ENCODE assay signal across 17 cellular contexts in genomic region chr16:4052096-4052495, GRCh38.
DNase-seq lines count a peak whose midpoint lies in the region; ATAC-seq, FAIRE-seq and TF ChIP-seq lines count a peak whose summit lies in the region.
"Had no signal": no experiment of that assay in that cellular context is flagged by ENCODE, and none has a peak within 500 bp of the region (broad histone marks: within the 10 kb centered on the region; RNA-seq: fewer than 3 reads in every experiment).

No MANE protein-coding gene starts in this region.

- H3K27ac Mint-ChIP-seq in GM23338 (no peak overlapping the region), progenitor cell of endocrine pancreas (no peak overlapping the region)
- H3K27ac Mint-ChIP-seq: activated T-helper 1 cell treated with anti-CD3 and anti-CD28 coated beads, Interleukin-12 subunit alpha, Interleukin-12 subunit beta, Interleukin-2, Interleukin-4 antibody, amounts not matched to agents 30 ng/mL and 10 ng/mL and 1 ng/mL, durations not matched to agents 14 hours and 24 hours and 36 hours; naive thymus-derived CD8-positive, alpha-beta T cell; stimulated activated naive CD8-positive, alpha-beta T cell treated with anti-CD3 and anti-CD28 coated beads, Interleukin-15, Interleukin-2, amounts not matched to agents 100 ng/mL and 50 ng/mL, for 24 hours; T-helper 2 cell treated with Interferon-gamma antibody and Interleukin-4, amounts not matched to agents 5 μg/mL and 100 μg/mL, for 36 hours had no signal

- H3K9me3 Mint-ChIP-seq in GM23338, result no peaks in the 10 kb centered on the region; the same call in 2 of the 3 replicates
- H3K9me3 Mint-ChIP-seq in progenitor cell of endocrine pancreas (ENCODE audit: low read depth), result no peaks in the 10 kb centered on the region
- H3K9me3 Mint-ChIP-seq: activated T-helper 1 cell treated with anti-CD3 and anti-CD28 coated beads, Interleukin-12 subunit alpha, Interleukin-12 subunit beta, Interleukin-2, Interleukin-4 antibody, amounts not matched to agents 30 ng/mL and 10 ng/mL and 1 ng/mL, durations not matched to agents 14 hours and 24 hours and 36 hours; naive thymus-derived CD8-positive, alpha-beta T cell; stimulated activated naive CD8-positive, alpha-beta T cell treated with anti-CD3 and anti-CD28 coated beads, Interleukin-15, Interleukin-2, amounts not matched to agents 100 ng/mL and 50 ng/mL, for 24 hours; T-helper 2 cell treated with Interferon-gamma antibody and Interleukin-4, amounts not matched to agents 5 μg/mL and 100 μg/mL, for 36 hours had no signal

- no peak for TF ChIP-seq CTCF in GM23338 (conservative IDR thresholded peaks at IDR 0.05; ENCODE audit: low read depth in 2 of 2)
- TF ChIP-seq CTCF in lower lobe of right lung (IDR thresholded peaks at IDR 0.05), result no peak
- no peak for TF ChIP-seq CTCF in suprapubic skin (IDR thresholded peaks at IDR 0.05)
- no peak for TF ChIP-seq CTCF in progenitor cell of endocrine pancreas (IDR thresholded peaks at IDR 0.05; ENCODE audit: unreplicated experiment)
- no peak for TF ChIP-seq CTCF in D721Med (IDR thresholded peaks at IDR 0.05; ENCODE audit: insufficient read depth, missing control alignments)
- TF ChIP-seq CTCF in WERI-Rb-1 (IDR thresholded peaks at IDR 0.05; ENCODE audit: low read depth, low read length), result no peak
- TF ChIP-seq CTCF in transverse colon (IDR thresholded peaks at IDR 0.05), result no peak

- no peak for TF ChIP-seq EP300 in suprapubic skin (IDR thresholded peaks at IDR 0.05)
- no peak for TF ChIP-seq EP300 in transverse colon (IDR thresholded peaks at IDR 0.05; ENCODE audit: low read depth)

- ATAC-seq in GM23338 (no peak), lower lobe of right lung (no peak)
- ATAC-seq: naive thymus-derived CD8-positive, alpha-beta T cell had no signal

- H3K27ac ChIP-seq in GM23338 (ENCODE audit: low read depth), result peak overlapping the region; percentile 55; the same call in 1 of the 2 replicates
- peak overlapping the region; percentile 100 for H3K27ac ChIP-seq in SJCRH30
- H3K27ac ChIP-seq in lower lobe of right lung, result peak overlapping the region; percentile 86
- peak overlapping the region; percentile 92 for H3K27ac ChIP-seq in suprapubic skin
- H3K27ac ChIP-seq in WERI-Rb-1, result no peak overlapping the region
- peak overlapping the region in 2 of 4 donors; percentile 70 to 74 for H3K27ac ChIP-seq in transverse colon
- H3K27ac ChIP-seq: prostate gland had no signal

- H3K4me1 Mint-ChIP-seq in GM23338, result peaks cover 13% of the 10 kb centered on the region
- peaks cover 11% of the 10 kb centered on the region for H3K4me1 Mint-ChIP-seq in progenitor cell of endocrine pancreas (ENCODE audit: low read depth)

- no peak overlapping the region for H3K4me3 ChIP-seq in GM23338
- peak overlapping the region; percentile 54 for H3K4me3 ChIP-seq in SJCRH30
- H3K4me3 ChIP-seq in lower lobe of right lung, result no peak overlapping the region
- no peak overlapping the region for H3K4me3 ChIP-seq in suprapubic skin
- no peak overlapping the region for H3K4me3 ChIP-seq in WERI-Rb-1 (ENCODE audit: low read depth, low read length)
- no peak overlapping the region for H3K4me3 ChIP-seq in transverse colon
- H3K4me3 ChIP-seq: prostate gland had no signal

- H2AFZ ChIP-seq in GM23338, result no peak overlapping the region

- no peaks in the 10 kb centered on the region for H3K27me3 ChIP-seq in GM23338 (ENCODE audit: insufficient read depth)
- H3K27me3 ChIP-seq in SJCRH30, result no peaks in the 10 kb centered on the region
- no peaks in the 10 kb centered on the region for H3K27me3 ChIP-seq in lower lobe of right lung (ENCODE audit: low read depth)
- no peaks in the 10 kb centered on the region for H3K27me3 ChIP-seq in suprapubic skin
- H3K27me3 ChIP-seq in WERI-Rb-1 (ENCODE audit: insufficient read depth, low read depth, severe bottlenecking), result no peaks in the 10 kb centered on the region
- H3K27me3 ChIP-seq in transverse colon, result no peaks in the 10 kb centered on the region

- WGBS in suprapubic skin, result 76% methylated on average over 14 of the region's 14 CpGs
- 92 to 100% methylated on average over 3 to 14 of the region's 14 CpGs for WGBS in transverse colon (ENCODE audit: low coverage in 1 of 2), 2 donors

- no peaks in the 10 kb centered on the region for H4K20me1 ChIP-seq in GM23338 (replicated peaks; ENCODE audit: insufficient read depth)

- intact Hi-C loops in lower lobe of right lung (cut with DNase I) (no loop called here), transverse colon (cut with DNase I; ENCODE audit: low total_unique reads) (no loop called here)

- H3K9me2 ChIP-seq in GM23338 (ENCODE audit: insufficient read depth), result no peaks in the 10 kb centered on the region

- TF ChIP-seq POLR2A in suprapubic skin (IDR thresholded peaks at IDR 0.05) (no peak), transverse colon (IDR thresholded peaks at IDR 0.05) (no peak)

- H3K27me3 Mint-ChIP-seq in GM23338 (ENCODE audit: insufficient read depth, low read depth, poor library complexity) (no peaks in the 10 kb centered on the region), progenitor cell of endocrine pancreas (peaks cover 6% of the 10 kb centered on the region)
- H3K27me3 Mint-ChIP-seq: naive thymus-derived CD8-positive, alpha-beta T cell; stimulated activated naive CD8-positive, alpha-beta T cell treated with anti-CD3 and anti-CD28 coated beads, Interleukin-15, Interleukin-2, amounts not matched to agents 100 ng/mL and 50 ng/mL, for 24 hours had no signal

- H3K36me3 ChIP-seq in GM23338 (ENCODE audit: insufficient read depth), result no peaks in the 10 kb centered on the region
- no peaks in the 10 kb centered on the region for H3K36me3 ChIP-seq in SJCRH30
- H3K36me3 ChIP-seq in lower lobe of right lung, result no peaks in the 10 kb centered on the region
- H3K36me3 ChIP-seq in suprapubic skin, result no peaks in the 10 kb centered on the region
- H3K36me3 ChIP-seq in WERI-Rb-1, result no peaks in the 10 kb centered on the region
- H3K36me3 ChIP-seq in transverse colon, result no peaks in the 10 kb centered on the region
- H3K36me3 ChIP-seq: prostate gland had no signal

- H3K36me3 Mint-ChIP-seq in GM23338 (ENCODE audit: low read depth) (no peaks in the 10 kb centered on the region; the same call in 2 of the 3 replicates), progenitor cell of endocrine pancreas (ENCODE audit: insufficient read depth) (no peaks in the 10 kb centered on the region)
- H3K36me3 Mint-ChIP-seq: naive thymus-derived CD8-positive, alpha-beta T cell had no signal

- H3K4me1 ChIP-seq in GM23338 (ENCODE audit: insufficient read depth), result peaks cover 9% of the 10 kb centered on the region
- H3K4me1 ChIP-seq in SJCRH30, result peaks cover 12% of the 10 kb centered on the region
- H3K4me1 ChIP-seq in lower lobe of right lung, result peaks cover 38% of the 10 kb centered on the region
- H3K4me1 ChIP-seq in suprapubic skin, result peaks cover 41% of the 10 kb centered on the region
- H3K4me1 ChIP-seq in transverse colon, result peaks cover 10 to 21% (median 20%) of the 10 kb centered on the region in 4 donors
- H3K4me1 ChIP-seq: prostate gland had no signal

- H3K79me2 ChIP-seq in GM23338 (replicated peaks; ENCODE audit: insufficient read depth), result no peaks in the 10 kb centered on the region

- in situ Hi-C loops in transverse colon (cut with MboI; ENCODE audit: low pct_ligation_motif_present in 1 of 4, low pct_unique_long_range_greater_than_20kb in 1 of 4, low sequenced_read_pairs in 3 of 4), result no loop called here

- DNase-seq in GM23338 (ENCODE audit: low spot score) (no peak), SJCRH30 (no peak), lower lobe of right lung (no peak), suprapubic skin (ENCODE audit: low spot score in 2 of 2) (no peak), progenitor cell of endocrine pancreas (ENCODE audit: low spot score, unreplicated experiment) (no peak), D721Med (ENCODE audit: insufficient read length, low spot score) (no peak), WERI-Rb-1 (no peak), transverse colon (no peak)
- DNase-seq: Calu3; H7; naive thymus-derived CD8-positive, alpha-beta T cell; OCI-M1 had no signal

- FAIRE-seq in D721Med (lab: Jason Lieb, UNC), result no peak
- FAIRE-seq: GM19239 had no signal

- H3K4me2 ChIP-seq in GM23338, result no peak overlapping the region

- no peaks in the 10 kb centered on the region for H3K9me3 ChIP-seq in SJCRH30 (replicated peaks)
- H3K9me3 ChIP-seq in lower lobe of right lung, result no peaks in the 10 kb centered on the region
- H3K9me3 ChIP-seq in suprapubic skin, result no peaks in the 10 kb centered on the region
- H3K9me3 ChIP-seq in WERI-Rb-1 (ENCODE audit: severe bottlenecking), result no peaks in the 10 kb centered on the region
- H3K9me3 ChIP-seq in transverse colon, result no peaks in the 10 kb centered on the region
- H3K9me3 ChIP-seq: prostate gland had no signal

- H3F3A ChIP-seq in GM23338 (replicated peaks; ENCODE audit: low read depth), result no peaks in the 10 kb centered on the region

- H3K4me3 Mint-ChIP-seq in GM23338 (no peak overlapping the region), progenitor cell of endocrine pancreas (ENCODE audit: low read depth) (no peak overlapping the region)
- H3K4me3 Mint-ChIP-seq: activated T-helper 1 cell treated with anti-CD3 and anti-CD28 coated beads, Interleukin-12 subunit alpha, Interleukin-12 subunit beta, Interleukin-2, Interleukin-4 antibody, amounts not matched to agents 30 ng/mL and 10 ng/mL and 1 ng/mL, durations not matched to agents 14 hours and 24 hours and 36 hours; stimulated activated naive CD8-positive, alpha-beta T cell treated with anti-CD3 and anti-CD28 coated beads, Interleukin-15, Interleukin-2, amounts not matched to agents 100 ng/mL and 50 ng/mL, for 24 hours; T-helper 2 cell treated with Interferon-gamma antibody and Interleukin-4, amounts not matched to agents 5 μg/mL and 100 μg/mL, for 36 hours had no signal

TF ChIP-seq in GM23338, 12 proteins besides CTCF, POLR2A, EP300 and RAD21 (continues in another document):
- no peak for TF ChIP-seq POLR2AphosphoS5 (IDR thresholded peaks at IDR 0.05; ENCODE audit: low read depth)
